ENCODE assay signal across 17 cellular contexts in genomic region chr7:139750459-139751095, GRCh38. TPM values are rescaled to one million over a fixed set of nuclear protein-coding genes. Genes with fewer than 3 reads are reported as not detected.
DNase-seq lines count a peak whose midpoint lies in the region; ATAC-seq and TF ChIP-seq lines count a peak whose summit lies in the region.
"Had no signal": no experiment of that assay in that cellular context is flagged by ENCODE, and none has a peak within 500 bp of the region (broad histone marks: within the 10 kb centered on the region; RNA-seq: fewer than 3 reads in every experiment).

No MANE protein-coding gene starts in this region.

- no peak overlapping the region for H3K27ac Mint-ChIP-seq in activated CD4-positive, alpha-beta T cell treated with anti-CD3 and anti-CD28 coated beads for 36 hours
- no peak overlapping the region for H3K27ac Mint-ChIP-seq in activated CD8-positive, alpha-beta T cell treated with anti-CD3 and anti-CD28 coated beads, Interleukin-2, amount 10 ng/mL, durations not matched to agents 7 days and 5 days

- no peaks in the 10 kb centered on the region for H3K36me3 ChIP-seq in right atrium auricular region
- peaks cover 0 to 3% (median 0%) of the 10 kb centered on the region in 9 donors for H3K36me3 ChIP-seq in heart left ventricle
- no peaks in the 10 kb centered on the region for H3K36me3 ChIP-seq in gastrocnemius medialis

- no peak for TF ChIP-seq POLR2A in heart left ventricle (IDR thresholded peaks at IDR 0.05)
- no peak for TF ChIP-seq POLR2A in gastrocnemius medialis (IDR thresholded peaks at IDR 0.05)

- H3K27ac ChIP-seq in right atrium auricular region, result peak overlapping the region; percentile 93 to 96
- H3K27ac ChIP-seq in heart left ventricle, result peak overlapping the region in 6 of 12 donors; percentile 7 to 97 (median 80)
- peak overlapping the region; percentile 72 to 93 (median 82) for H3K27ac ChIP-seq in gastrocnemius medialis
- H3K27ac ChIP-seq: 22Rv1, GM23248, KMS-11 had no signal

- in situ Hi-C loops in gastrocnemius medialis (cut with MboI; ENCODE audit: low sequenced_read_pairs in 4 of 4), result loop anchor here in 2 of 4 donors (10.0 to 25.0 kb wide), 2 partner anchors 96 to 412 kb away; no protein-coding TSS in a partner anchor

- POLR2A ChIA-PET in activated CD4-positive, alpha-beta T cell treated with anti-CD3 and anti-CD28 coated beads for 36 hours (lab: Charles Lee), result interaction anchor here (0.6 kb wide), 1 partner anchor 13 kb away, joined by 3 read pairs; no protein-coding TSS in a partner anchor
- POLR2A ChIA-PET in activated CD8-positive, alpha-beta T cell treated with anti-CD3 and anti-CD28 coated beads, Interleukin-2, amount 10 ng/mL, durations not matched to agents 7 days and 5 days (lab: Charles Lee), result interaction anchor here (0.8 kb wide), 1 partner anchor 29 kb away, joined by 4 read pairs; no protein-coding TSS in a partner anchor

- H3K27me3 Mint-ChIP-seq in activated CD4-positive, alpha-beta T cell treated with anti-CD3 and anti-CD28 coated beads for 36 hours, result no peaks in the 10 kb centered on the region
- H3K27me3 Mint-ChIP-seq in activated CD8-positive, alpha-beta T cell treated with anti-CD3 and anti-CD28 coated beads, Interleukin-2, amount 10 ng/mL, durations not matched to agents 7 days and 5 days (ENCODE audit: low read depth), result no peaks in the 10 kb centered on the region

- CTCF ChIA-PET in activated CD4-positive, alpha-beta T cell treated with anti-CD3 and anti-CD28 coated beads for 36 hours (lab: Charles Lee), result interaction anchor here (0.9 to 1.0 kb wide), 2 partner anchors 8 to 13 kb away, joined by 3 read pairs; no protein-coding TSS in a partner anchor
- CTCF ChIA-PET in activated CD8-positive, alpha-beta T cell treated with anti-CD3 and anti-CD28 coated beads, Interleukin-2, amount 10 ng/mL, durations not matched to agents 7 days and 5 days (lab: Charles Lee), result no interaction called here

- intact Hi-C loops in activated CD4-positive, alpha-beta T cell treated with anti-CD3 and anti-CD28 coated beads for 36 hours (cut with DNase I, micrococcal nuclease), result no loop called here
- intact Hi-C loops in heart left ventricle (cut with DNase I), result no loop called here
- intact Hi-C loops in gastrocnemius medialis (cut with DNase I; ENCODE audit: low total_unique reads), result no loop called here

- peaks cover 58% of the 10 kb centered on the region for H3K4me1 Mint-ChIP-seq in activated CD4-positive, alpha-beta T cell treated with anti-CD3 and anti-CD28 coated beads for 36 hours
- H3K4me1 Mint-ChIP-seq in activated CD8-positive, alpha-beta T cell treated with anti-CD3 and anti-CD28 coated beads, Interleukin-2, amount 10 ng/mL, durations not matched to agents 7 days and 5 days (ENCODE audit: low read depth), result peaks cover 11% of the 10 kb centered on the region

- no peaks in the 10 kb centered on the region for H3K9me3 Mint-ChIP-seq in activated CD4-positive, alpha-beta T cell treated with anti-CD3 and anti-CD28 coated beads for 36 hours (ENCODE audit: low read depth)
- H3K9me3 Mint-ChIP-seq in activated CD8-positive, alpha-beta T cell treated with anti-CD3 and anti-CD28 coated beads, Interleukin-2, amount 10 ng/mL, durations not matched to agents 7 days and 5 days (ENCODE audit: insufficient read depth), result no peaks in the 10 kb centered on the region

- peak; percentile 34 for DNase-seq in activated CD4-positive, alpha-beta T cell treated with anti-CD3 and anti-CD28 coated beads for 36 hours
- DNase-seq in activated CD4-positive, alpha-beta T cell treated with anti-CD3 and anti-CD28 coated beads for 48 hours, result no peak
- DNase-seq in right atrium auricular region (ENCODE audit: low spot score), result no peak
- DNase-seq in heart left ventricle, result no peak
- peak; percentile 54 for DNase-seq in activated CD8-positive, alpha-beta T cell treated with anti-CD3 and anti-CD28 coated beads, Interleukin-2, amount 10 ng/mL, durations not matched to agents 7 days and 5 days
- no peak for DNase-seq in gastrocnemius medialis
- DNase-seq: GF-D8, GM23248, HCEC 1CT, NCI-H1048, NCI-H2081 treated with DMSO at 0.1 percent for 48 hours, NCI-H510A treated with DMSO at 0.1 percent for 48 hours had no signal

- H3K27me3 ChIP-seq in right atrium auricular region (no peaks in the 10 kb centered on the region), heart left ventricle (no peaks in the 10 kb centered on the region), gastrocnemius medialis (no peaks in the 10 kb centered on the region)

- H3K4me3 ChIP-seq in right atrium auricular region (no peak overlapping the region), heart left ventricle (no peak overlapping the region), gastrocnemius medialis (no peak overlapping the region)
- H3K4me3 ChIP-seq: GM23248 had no signal

- no peaks in the 10 kb centered on the region for H3K36me3 Mint-ChIP-seq in activated CD4-positive, alpha-beta T cell treated with anti-CD3 and anti-CD28 coated beads for 36 hours (ENCODE audit: low read depth)
- H3K36me3 Mint-ChIP-seq in activated CD8-positive, alpha-beta T cell treated with anti-CD3 and anti-CD28 coated beads, Interleukin-2, amount 10 ng/mL, durations not matched to agents 7 days and 5 days (ENCODE audit: low read depth), result no peaks in the 10 kb centered on the region

- H3K9me3 ChIP-seq in right atrium auricular region, result no peaks in the 10 kb centered on the region
- no peaks in the 10 kb centered on the region for H3K9me3 ChIP-seq in heart left ventricle
- no peaks in the 10 kb centered on the region for H3K9me3 ChIP-seq in gastrocnemius medialis

- H3K4me3 Mint-ChIP-seq in activated CD4-positive, alpha-beta T cell treated with anti-CD3 and anti-CD28 coated beads for 36 hours, result no peak overlapping the region
- H3K4me3 Mint-ChIP-seq in activated CD8-positive, alpha-beta T cell treated with anti-CD3 and anti-CD28 coated beads, Interleukin-2, amount 10 ng/mL, durations not matched to agents 7 days and 5 days, result no peak overlapping the region

- 93 to 98% (median 97%) methylated on average over 6 of the region's 6 CpGs for WGBS in heart left ventricle, 4 donors

- H3K4me1 ChIP-seq in right atrium auricular region (peaks cover 0 to 92% of the 10 kb centered on the region in 2 donors), heart left ventricle (peaks cover 31 to 95% (median 83%) of the 10 kb centered on the region in 12 donors), gastrocnemius medialis (peaks cover 78 to 79% of the 10 kb centered on the region in 2 donors)

- TF ChIP-seq CTCF in right atrium auricular region (IDR thresholded peaks at IDR 0.05) (no peak), heart left ventricle (IDR thresholded peaks at IDR 0.05) (no peak), gastrocnemius medialis (IDR thresholded peaks at IDR 0.05 in 4 of 5, conservative IDR thresholded peaks at IDR 0.05 in 1 of 5) (no peak)

- no peak for ATAC-seq in activated CD4-positive, alpha-beta T cell treated with anti-CD3 and anti-CD28 coated beads for 36 hours
- ATAC-seq in heart left ventricle, result no peak
- ATAC-seq in activated CD8-positive, alpha-beta T cell treated with anti-CD3 and anti-CD28 coated beads, Interleukin-2, amount 10 ng/mL, durations not matched to agents 7 days and 5 days, result no peak
- ATAC-seq in gastrocnemius medialis, result no peak
- ATAC-seq in GM21825 (IDR thresholded peaks at IDR 0.05; ENCODE audit: unreplicated experiment), result no peak
- ATAC-seq in HG03175 (IDR thresholded peaks at IDR 0.05; ENCODE audit: unreplicated experiment), result no peak
- ATAC-seq: Panc1 had no signal

RNA-seq across cellular contexts. Expression of gene HIPK2, which starts 27.2 kb away (rescaled TPM):
- total RNA-seq in activated CD4-positive, alpha-beta T cell treated with anti-CD3 and anti-CD28 coated beads for 36 hours, result 10 to 100 TPM; 23.9 to 36.2 TPM
- total RNA-seq in right atrium auricular region (100 to 1,000 TPM in 1 of 2 donors, 10 to 100 TPM in 1; 87.0 to 131 TPM), heart left ventricle (100 to 1,000 TPM; 102 to 244 (median 143) TPM), gastrocnemius medialis (10 to 100 TPM; 30.5 to 77.4 (median 58.9) TPM)
- 100 to 1,000 TPM in 1 of 2 donors, 10 to 100 TPM in 1; 43.2 to 205 TPM for polyA plus RNA-seq in heart left ventricle
- total RNA-seq in activated CD8-positive, alpha-beta T cell treated with anti-CD3 and anti-CD28 coated beads, Interleukin-2, amount 10 ng/mL, durations not matched to agents 7 days and 5 days, result 10 to 100 TPM; 17.0 to 17.2 TPM

Comparison
In these comparisons a context has a peak if more than half of its experiments do, and no peak if none do; other contexts are left out.
1. DNase-seq: peak in activated CD4-positive, alpha-beta T cell treated with anti-CD3 and anti-CD28 coated beads for 36 hours (single experiment) and activated CD8-positive, alpha-beta T cell treated with anti-CD3 and anti-CD28 coated beads, Interleukin-2, amount 10 ng/mL, durations not matched to agents 7 days and 5 days (single experiment); none in activated CD4-positive, alpha-beta T cell treated with anti-CD3 and anti-CD28 coated beads for 48 hours (single experiment), right atrium auricular region (single experiment), heart left ventricle (0 of 5) and gastrocnemius medialis (0 of 2).